Comparison of ENCODE assay signal across 22 cellular contexts in genomic region chr2:180133736-180134135, GRCh38.
"Had no signal": no experiment of that assay in that cellular context is flagged by ENCODE, and none has a peak within 500 bp of the region (broad histone marks: within the 10 kb centered on the region; RNA-seq: fewer than 3 reads in every experiment).

No MANE protein-coding gene starts in this region.

- H3K27ac ChIP-seq: dorsolateral prefrontal cortex, gastroesophageal sphincter, neural progenitor cell, parathyroid adenoma, psoas muscle, right lobe of liver, tibial artery, upper lobe of right lung, vagina had no signal

- H3K9me3 Mint-ChIP-seq: stimulated activated effector memory CD8-positive, alpha-beta T cell treated with anti-CD3 and anti-CD28 coated beads, Interleukin-12 subunit alpha, Interleukin-12 subunit beta, amount 100 ng/mL, for 72 hours had no signal

- H2AFZ ChIP-seq: neural progenitor cell had no signal

- H3K36me3 Mint-ChIP-seq: natural killer cell; neural progenitor cell; stimulated activated effector memory CD8-positive, alpha-beta T cell treated with anti-CD3 and anti-CD28 coated beads, Interleukin-12 subunit alpha, Interleukin-12 subunit beta, amount 100 ng/mL, for 72 hours had no signal

- H3K4me3 ChIP-seq: dorsolateral prefrontal cortex, gastroesophageal sphincter, neural progenitor cell, psoas muscle, right lobe of liver, tibial artery, upper lobe of right lung, vagina had no signal

- H3K27me3 ChIP-seq: dorsolateral prefrontal cortex, gastroesophageal sphincter, neural progenitor cell, right lobe of liver, tibial artery, upper lobe of right lung, vagina had no signal

- DNase-seq: cortex of kidney; dorsolateral prefrontal cortex; effector CD8-positive, alpha-beta T cell; foreskin fibroblast; glutamatergic neuron; islet precursor cell; natural killer cell; psoas muscle; retina; right lobe of liver; stimulated activated CD4-positive, alpha-beta T cell treated with anti-CD3 and anti-CD28 coated beads, Interleukin-4, amount 100 ng/mL, for 1 hour; stimulated activated CD8-positive, alpha-beta memory T cell treated with anti-CD3 and anti-CD28 coated beads, Interleukin-4, amount 100 ng/mL, for 48 hours; stimulated activated naive CD8-positive, alpha-beta T cell treated with anti-CD3 and anti-CD28 coated beads, Interleukin-15, Interleukin-2, amounts not matched to agents 100 U/mL and 50 U/mL, for 24 hours; tibial artery; upper lobe of right lung had no signal

- H3K4me2 ChIP-seq: neural progenitor cell had no signal

- H3K36me3 ChIP-seq: gastroesophageal sphincter, neural progenitor cell, right lobe of liver, tibial artery, upper lobe of right lung, vagina had no signal

- ATAC-seq: esophagus mucosa; gastroesophageal sphincter; left lobe of liver; natural killer cell; psoas muscle; right lobe of liver; stimulated activated effector memory CD8-positive, alpha-beta T cell treated with anti-CD3 and anti-CD28 coated beads, Interleukin-12 subunit alpha, Interleukin-12 subunit beta, amount 100 ng/mL, for 72 hours; stimulated activated naive CD8-positive, alpha-beta T cell treated with anti-CD3 and anti-CD28 coated beads, Interleukin-15, Interleukin-2, amounts not matched to agents 100 U/mL and 50 U/mL, for 24 hours; upper lobe of right lung had no signal

- H3K27ac Mint-ChIP-seq: natural killer cell; neural progenitor cell; stimulated activated effector memory CD8-positive, alpha-beta T cell treated with anti-CD3 and anti-CD28 coated beads, Interleukin-12 subunit alpha, Interleukin-12 subunit beta, amount 100 ng/mL, for 72 hours had no signal

- H3K4me1 Mint-ChIP-seq: natural killer cell; stimulated activated effector memory CD8-positive, alpha-beta T cell treated with anti-CD3 and anti-CD28 coated beads, Interleukin-12 subunit alpha, Interleukin-12 subunit beta, amount 100 ng/mL, for 72 hours had no signal

- H3K9ac ChIP-seq: neural progenitor cell, parathyroid adenoma had no signal

- H3K4me1 ChIP-seq: gastroesophageal sphincter, neural progenitor cell, psoas muscle, right lobe of liver, tibial artery, upper lobe of right lung, vagina had no signal

- H3K4me3 Mint-ChIP-seq: natural killer cell; neural progenitor cell; stimulated activated effector memory CD8-positive, alpha-beta T cell treated with anti-CD3 and anti-CD28 coated beads, Interleukin-12 subunit alpha, Interleukin-12 subunit beta, amount 100 ng/mL, for 72 hours had no signal

- H3K9me3 ChIP-seq: gastroesophageal sphincter, psoas muscle, right lobe of liver, tibial artery, upper lobe of right lung, vagina had no signal
